Comparison of ENCODE assay signal across 6 cellular contexts in the genomic region with DNA sequence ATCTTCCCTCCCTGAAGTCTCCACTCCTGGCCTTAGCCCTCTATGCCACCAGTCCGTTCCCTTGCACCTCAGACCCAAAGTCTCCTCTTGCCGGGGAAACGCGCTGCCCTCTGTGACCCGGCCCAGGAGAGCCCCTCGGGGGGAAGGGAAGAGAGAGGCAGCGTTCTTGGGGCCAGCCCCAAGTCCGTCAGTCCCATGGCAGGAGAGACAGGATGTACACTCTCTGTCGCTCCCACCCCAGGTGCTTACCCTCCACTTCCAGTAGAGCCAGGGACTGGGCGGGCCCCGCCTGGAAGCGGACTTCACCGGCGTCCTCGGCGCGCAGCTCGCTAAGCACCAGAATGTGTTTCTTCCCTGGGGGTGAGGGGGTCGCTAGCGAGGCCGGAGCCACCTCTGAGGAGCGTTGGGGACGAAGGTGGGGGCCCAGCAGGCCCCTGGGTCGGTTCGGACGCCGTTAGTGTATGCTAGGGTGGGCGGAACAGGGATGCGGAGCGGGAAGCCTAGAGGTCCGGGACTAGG. TPM values are rescaled to one million over a fixed set of nuclear protein-coding genes. Genes with fewer than 3 reads are reported as not detected.
DNase-seq lines count a peak whose midpoint lies in the region; ATAC-seq, FAIRE-seq and TF ChIP-seq lines count a peak whose summit lies in the region.

No MANE protein-coding gene starts in this region.

- peak overlapping the region; percentile 70 for H3K4me3 ChIP-seq in ovary

- ATAC-seq in GM18517 (IDR thresholded peaks at IDR 0.05; ENCODE audit: unreplicated experiment) (peak; percentile 16), HG03175 (IDR thresholded peaks at IDR 0.05; ENCODE audit: unreplicated experiment) (peak; percentile 15)
- ATAC-seq in central memory CD8-positive, alpha-beta T cell (replicated peaks; ENCODE audit: extremely low read depth, poor library complexity, severe bottlenecking), result peak; percentile 4

- intact Hi-C loops in ovary (cut with DNase I) (loop anchor here in 2 of 4 donors (5.0 kb wide), 2 partner anchors 55 to 80 kb away; no protein-coding TSS in a partner anchor), posterior cingulate gyrus (cut with DNase I) (no loop called here)

- no peaks in the 10 kb centered on the region for H3K9me3 Mint-ChIP-seq in central memory CD8-positive, alpha-beta T cell

- no peaks in the 10 kb centered on the region for H3K36me3 ChIP-seq in ovary

- peak overlapping the region; percentile 76 for H3K4me3 Mint-ChIP-seq in central memory CD8-positive, alpha-beta T cell

- no peak overlapping the region for H3K27ac Mint-ChIP-seq in central memory CD8-positive, alpha-beta T cell (ENCODE audit: low read depth)

- H3K27me3 ChIP-seq in ovary, result no peaks in the 10 kb centered on the region

- no peak for FAIRE-seq in GM12892 (lab: Jason Lieb, UNC)

- H3K27me3 Mint-ChIP-seq in central memory CD8-positive, alpha-beta T cell, result peaks cover 71% of the 10 kb centered on the region

- TF ChIP-seq EP300 in ovary (IDR thresholded peaks at IDR 0.05), result no peak

- peaks cover 6% of the 10 kb centered on the region for H3K4me1 ChIP-seq in ovary (ENCODE audit: insufficient read depth)

- TF ChIP-seq POLR2A in ovary (IDR thresholded peaks at IDR 0.05) (peak; percentile 49), GM12892 (IDR thresholded peaks at IDR 0.05; ENCODE audit: low read depth, low read length) (no peak)

- H3K9me3 ChIP-seq in ovary, result no peaks in the 10 kb centered on the region

- peaks cover 6% of the 10 kb centered on the region for H3K36me3 Mint-ChIP-seq in central memory CD8-positive, alpha-beta T cell (ENCODE audit: insufficient read depth)

- DNase-seq in central memory CD8-positive, alpha-beta T cell (ENCODE audit: low spot score in 2 of 2), result no peak
- DNase-seq in ovary (no peak), posterior cingulate gyrus (no peak), GM12892 (ENCODE audit: insufficient read length) (no peak)

- TF ChIP-seq CTCF in ovary (IDR thresholded peaks at IDR 0.05), result no peak

- 1 to 2% (median 1%) methylated on average over 20 to 31 of the region's 31 CpGs for WGBS in ovary, 3 donors

- H3K4me1 Mint-ChIP-seq in central memory CD8-positive, alpha-beta T cell, result no peaks in the 10 kb centered on the region

- H3K27ac ChIP-seq in ovary, result peak overlapping the region; percentile 66 to 92

RNA-seq across cellular contexts. Expression of a gene that starts 8.1 kb away (rescaled TPM):
- 10 to 100 TPM in 6 of 7 donors, 1 to 10 TPM in 1; 5.8 to 22.7 (median 10.7) TPM for total RNA-seq in ovary
- 1 to 10 TPM in 1 of 2 donors, under 1 TPM in 1; 0.62 to 6.5 TPM for polyA plus RNA-seq in ovary
- 0.19 TPM for polyA plus RNA-seq in GM12892 (2012; ENCODE audit: missing spikeins)

RNA-seq across cellular contexts. Expression of a gene that starts 8.3 kb away (rescaled TPM):
- 100 to 1,000 TPM in 6 of 7 donors, 10 to 100 TPM in 1; 89.4 to 181 (median 135) TPM for total RNA-seq in ovary
- polyA plus RNA-seq in ovary, result 10 to 100 TPM in 1 of 2 donors, 1 to 10 TPM in 1; 4.0 to 76.0 TPM
- 0.61 TPM for polyA plus RNA-seq in GM12892 (2012; ENCODE audit: missing spikeins)

RNA-seq across cellular contexts. Expression of a gene that starts 19.4 kb away (rescaled TPM):
- total RNA-seq in ovary, result 100 to 1,000 TPM; 230 to 740 (median 473) TPM
- polyA plus RNA-seq in ovary, result 100 to 1,000 TPM in 1 of 2 donors, 10 to 100 TPM in 1; 53.2 to 431 TPM
- not detected for polyA plus RNA-seq in GM12892 (2012; ENCODE audit: missing spikeins)

RNA-seq across cellular contexts. Expression of a gene that starts 20.2 kb away (rescaled TPM):
- total RNA-seq in ovary, result 100 to 1,000 TPM in 2 of 7 donors, 10 to 100 TPM in 5; 38.4 to 165 (median 78.3) TPM
- polyA plus RNA-seq in ovary, result 100 to 1,000 TPM in 1 of 2 donors, 10 to 100 TPM in 1; 96.3 to 162 TPM
- not detected for polyA plus RNA-seq in GM12892 (2012; ENCODE audit: missing spikeins)

RNA-seq across cellular contexts. Expression of a gene that starts 37.6 kb away (rescaled TPM):
- total RNA-seq in ovary, result under 1 TPM in 3 of 7 donors, not detected in 4; 0.10 to 0.28 (median 0.24) TPM
- under 1 TPM in 1 of 2 donors, not detected in 1; 0.05 TPM for polyA plus RNA-seq in ovary
- not detected for polyA plus RNA-seq in GM12892 (2012; ENCODE audit: missing spikeins)
